26 cellular contexts compared by ENCODE assay signal in the genomic region with DNA sequence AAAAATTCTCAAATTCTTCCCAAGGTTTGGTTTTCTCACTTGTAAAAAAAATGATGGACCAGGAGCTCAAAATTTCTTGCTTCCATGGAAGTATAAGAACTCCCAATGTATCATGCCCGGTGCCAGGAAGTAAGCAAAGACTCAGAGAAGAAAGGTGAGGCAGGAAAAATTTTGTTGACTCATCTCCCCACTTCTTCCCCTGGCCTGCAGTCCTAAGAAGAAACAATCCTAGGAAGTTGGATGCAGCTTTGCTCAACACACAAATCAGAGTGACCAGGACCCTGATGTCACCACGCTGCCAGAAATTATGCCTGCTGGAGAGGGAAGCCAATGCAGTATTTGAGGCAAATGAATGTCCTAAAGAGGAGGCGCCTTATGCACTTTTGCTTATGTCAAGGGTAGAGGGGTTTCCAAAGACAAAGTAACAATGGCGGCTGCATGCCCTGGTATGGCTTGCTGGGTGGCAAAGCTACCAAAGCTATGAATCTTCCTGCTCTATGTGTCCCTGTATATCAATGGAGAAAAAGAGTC.
"Had no signal": no experiment of that assay in that cellular context is flagged by ENCODE, and none has a peak within 500 bp of the region (broad histone marks: within the 10 kb centered on the region; RNA-seq: fewer than 3 reads in every experiment).

No MANE protein-coding gene starts in this region.

- H3K36me3 Mint-ChIP-seq: naive B cell had no signal

- H3K27me3 ChIP-seq: esophagus muscularis mucosa, foreskin keratinocyte, gastroesophageal sphincter, heart left ventricle, hepatocyte, right atrium auricular region, sigmoid colon, testis, tibial artery, upper lobe of left lung had no signal

- H3K4me3 Mint-ChIP-seq: dendritic cell treated with granulocyte-macrophage colony-stimulating factor and Interleukin-4, amounts not matched to agents 40 ng/mL and 50 ng/mL, for 4 days; effector memory CD8-positive, alpha-beta T cell; mesothelial cell of epicardium; nephron progenitor cell; stimulated activated memory B cell treated with anti-CD40 and anti-IgM and Interleukin-4, amounts not matched to agents 10 μg/mL and 1 μg/mL and 100 μg/mL, for 72 hours had no signal

- H3K27ac Mint-ChIP-seq: dendritic cell treated with granulocyte-macrophage colony-stimulating factor and Interleukin-4, amounts not matched to agents 40 ng/mL and 50 ng/mL, for 4 days; effector memory CD8-positive, alpha-beta T cell; mesothelial cell of epicardium; nephron progenitor cell; stimulated activated memory B cell treated with anti-CD40 and anti-IgM and Interleukin-4, amounts not matched to agents 10 μg/mL and 1 μg/mL and 100 μg/mL, for 72 hours had no signal

- H3K27me3 Mint-ChIP-seq: dendritic cell treated with granulocyte-macrophage colony-stimulating factor and Interleukin-4, amounts not matched to agents 40 ng/mL and 50 ng/mL, for 4 days; effector memory CD8-positive, alpha-beta T cell; naive B cell; stimulated activated memory B cell treated with anti-CD40 and anti-IgM and Interleukin-4, amounts not matched to agents 10 μg/mL and 1 μg/mL and 100 μg/mL, for 72 hours had no signal

- H3K9me3 Mint-ChIP-seq: effector memory CD8-positive, alpha-beta T cell; stimulated activated memory B cell treated with anti-CD40 and anti-IgM and Interleukin-4, amounts not matched to agents 10 μg/mL and 1 μg/mL and 100 μg/mL, for 72 hours had no signal

- H3K4me2 ChIP-seq: hepatocyte had no signal

- H3K9me3 ChIP-seq: mucosa of descending colon, prostate gland, right atrium auricular region, testis, tibial artery, upper lobe of left lung had no signal

- DNase-seq: central memory CD4-positive, alpha-beta T cell; effector memory CD8-positive, alpha-beta T cell; heart left ventricle; mesenchymal stem cell; naive B cell; nephron progenitor cell; nucleus accumbens; sigmoid colon; stimulated activated CD4-positive, alpha-beta T cell treated with anti-CD3 and anti-CD28 coated beads, Interleukin-2, amount 100 ng/mL, for 24 hours; stimulated activated CD4-positive, alpha-beta T cell treated with anti-CD3 and anti-CD28 coated beads, Interleukin-4, amount 100 ng/mL, for 24 hours; stimulated activated naive CD8-positive, alpha-beta T cell treated with anti-CD3 and anti-CD28 coated beads, Interleukin-15, Interleukin-2, amounts not matched to agents 100 U/mL and 50 U/mL, for 24 hours; substantia nigra; testis; tibial artery; upper lobe of left lung had no signal

- H3K36me3 ChIP-seq: prostate gland had no signal

- H3K27ac ChIP-seq: foreskin keratinocyte, heart left ventricle, prostate gland, right atrium auricular region, sigmoid colon, testis, tibial artery, upper lobe of left lung had no signal

- ATAC-seq: effector memory CD8-positive, alpha-beta T cell; foreskin keratinocyte; gastroesophageal sphincter; heart left ventricle; mucosa of descending colon; stimulated activated memory B cell treated with anti-CD40 and anti-IgM and Interleukin-4, amounts not matched to agents 10 μg/mL and 1 μg/mL and 100 μg/mL, for 72 hours; stimulated activated naive CD8-positive, alpha-beta T cell treated with anti-CD3 and anti-CD28 coated beads, Interleukin-15, Interleukin-2, amounts not matched to agents 100 U/mL and 50 U/mL, for 24 hours had no signal

- H3K4me1 ChIP-seq: prostate gland had no signal

- H2AFZ ChIP-seq: hepatocyte had no signal

- H3K4me3 ChIP-seq: esophagus muscularis mucosa, gastroesophageal sphincter, heart left ventricle, hepatocyte, lung, mucosa of descending colon, prostate gland, right atrium auricular region, sigmoid colon, testis, tibial artery, upper lobe of left lung had no signal
